Comparison of ENCODE assay signal across 12 cellular contexts in the genomic region with DNA sequence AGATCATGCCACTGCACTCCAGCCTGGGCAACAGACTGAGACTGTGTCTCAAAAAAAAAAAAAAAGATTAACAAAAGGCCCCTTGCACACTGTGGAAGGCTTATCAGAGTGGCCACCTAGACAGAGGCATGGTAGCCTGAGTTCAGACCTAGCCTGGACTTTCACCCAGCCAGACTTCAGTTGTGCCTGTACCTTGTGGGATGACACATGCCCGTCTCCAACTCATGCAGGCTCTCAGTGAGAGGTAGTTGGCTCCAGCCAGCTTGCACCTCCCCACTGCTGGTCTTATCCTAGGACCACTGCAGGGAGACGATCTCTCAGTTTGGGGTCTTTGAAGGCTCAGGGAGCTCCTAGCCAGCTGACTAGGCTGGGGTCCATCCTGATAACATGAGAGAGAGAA. TPM values are rescaled to one million over a fixed set of nuclear protein-coding genes. Genes with fewer than 3 reads are reported as not detected.
A peak's percentile ranks its signal among the peaks of the same experiment; 100 is the strongest.
DNase-seq lines count a peak whose midpoint lies in the region; ATAC-seq and TF ChIP-seq lines count a peak whose summit lies in the region.
"Had no signal": no experiment of that assay in that cellular context is flagged by ENCODE, and none has a peak within 500 bp of the region (broad histone marks: within the 10 kb centered on the region; RNA-seq: fewer than 3 reads in every experiment).

No MANE protein-coding gene starts in this region.

- ATAC-seq in HG03520 (IDR thresholded peaks at IDR 0.05; ENCODE audit: unreplicated experiment): no peak
- no peak for ATAC-seq in GM19395 (IDR thresholded peaks at IDR 0.05; ENCODE audit: unreplicated experiment)
- ATAC-seq: foreskin keratinocyte had no signal

- in situ Hi-C loops in mammary epithelial cell (cut with MboI; ENCODE audit: low sequenced_read_pairs in 2 of 2): no loop called here

- H3K4me1 Mint-ChIP-seq in chondrocyte (ENCODE audit: low read depth): peaks cover 46% of the 10 kb centered on the region
- peaks cover 47% of the 10 kb centered on the region for H3K4me1 Mint-ChIP-seq in neural progenitor cell

- H3K27ac Mint-ChIP-seq in chondrocyte (ENCODE audit: unreplicated experiment) (no peak overlapping the region), neural progenitor cell (no peak overlapping the region)

- peaks cover 36% of the 10 kb centered on the region for H3F3A ChIP-seq in neural progenitor cell (ENCODE audit: low read depth)

- H3K4me2 ChIP-seq in BLaER1 treated with 17β-estradiol and CSF1 and Interleukin-3, amounts not matched to agents 10 nM and 100 nM: peak overlapping the region; percentile 92 to 100 (median 97)
- H3K4me2 ChIP-seq in neural progenitor cell (no peak overlapping the region), mammary epithelial cell (ENCODE audit: insufficient read depth, low read depth, low read length) (no peak overlapping the region)

- CTCF ChIA-PET in mammary epithelial cell (lab: Charles Lee; ENCODE audit: low non-redundant PET): no interaction called here

- peak overlapping the region; percentile 20 to 76 (median 48); a peak in 14 of 22 replicates for H3K9ac ChIP-seq in BLaER1 treated with 17β-estradiol and CSF1 and Interleukin-3, amounts not matched to agents 10 nM and 100 nM
- H3K9ac ChIP-seq in neural progenitor cell: no peak overlapping the region
- no peak overlapping the region for H3K9ac ChIP-seq in mammary epithelial cell (ENCODE audit: insufficient read depth, low read length)

- intact Hi-C loops in left ventricle myocardium inferior (cut with micrococcal nuclease): no loop called here
- intact Hi-C loops in mammary epithelial cell (cut with micrococcal nuclease): no loop called here

- no peaks in the 10 kb centered on the region for H3K27me3 ChIP-seq in BLaER1 treated with 17β-estradiol and CSF1 and Interleukin-3, amounts not matched to agents 10 nM and 100 nM
- no peaks in the 10 kb centered on the region for H3K27me3 ChIP-seq in neural progenitor cell
- no peaks in the 10 kb centered on the region for H3K27me3 ChIP-seq in left ventricle myocardium inferior (ENCODE audit: low read depth)
- no peaks in the 10 kb centered on the region for H3K27me3 ChIP-seq in mammary epithelial cell (ENCODE audit: insufficient read depth, low read length)
- H3K27me3 ChIP-seq: foreskin keratinocyte, vagina had no signal

- no peaks in the 10 kb centered on the region for H3K9me3 Mint-ChIP-seq in chondrocyte (ENCODE audit: low read depth)
- no peaks in the 10 kb centered on the region for H3K9me3 Mint-ChIP-seq in neural progenitor cell

- H3K27me3 Mint-ChIP-seq in chondrocyte (ENCODE audit: low read depth): no peaks in the 10 kb centered on the region
- H3K27me3 Mint-ChIP-seq in neural progenitor cell (ENCODE audit: insufficient read depth, low read depth): no peaks in the 10 kb centered on the region

- peaks cover 75 to 94% (median 83%) of the 10 kb centered on the region in 10 experiments for H3K4me1 ChIP-seq in BLaER1 treated with 17β-estradiol and CSF1 and Interleukin-3, amounts not matched to agents 10 nM and 100 nM
- H3K4me1 ChIP-seq in neural progenitor cell (peaks cover 37% of the 10 kb centered on the region), left ventricle myocardium inferior (peaks cover 68% of the 10 kb centered on the region), mammary epithelial cell (ENCODE audit: insufficient read depth, low read length) (peaks cover 34% of the 10 kb centered on the region)

- H4K20me1 ChIP-seq in BLaER1 treated with 17β-estradiol and CSF1 and Interleukin-3, amounts not matched to agents 10 nM and 100 nM: peaks cover 69 to 100% (median 100%) of the 10 kb centered on the region in 11 experiments
- H4K20me1 ChIP-seq in neural progenitor cell (ENCODE audit: low read depth): peaks cover 95% of the 10 kb centered on the region
- H4K20me1 ChIP-seq in mammary epithelial cell (ENCODE audit: insufficient read depth, low read length): no peaks in the 10 kb centered on the region

- no TSS peak for BruUV-seq in mammary epithelial cell (replicated peaks; lab: Mats Ljungman, UMichigan)

- no peak for TF ChIP-seq CTCF in chondrocyte (IDR thresholded peaks at IDR 0.05)
- TF ChIP-seq CTCF in neural progenitor cell (IDR thresholded peaks at IDR 0.05): no peak
- TF ChIP-seq CTCF in left ventricle myocardium inferior (IDR thresholded peaks at IDR 0.05; ENCODE audit: borderline replicate concordance): no peak
- TF ChIP-seq CTCF in mammary epithelial cell (conservative IDR thresholded peaks at IDR 0.05 in 1 of 2, IDR thresholded peaks at IDR 0.05 in 1 of 2; ENCODE audit: extremely low read depth in 1 of 2, insufficient read depth in 1 of 2, low read depth in 1 of 2, low read length in 2 of 2): no peak

- 0 out of 20 replicates have a peak overlapping the region, but pooled peaks of 1 of the 10 experiments have one; percentile 2 for H3K4me3 ChIP-seq in BLaER1 treated with 17β-estradiol and CSF1 and Interleukin-3, amounts not matched to agents 10 nM and 100 nM
- H3K4me3 ChIP-seq in neural progenitor cell (no peak overlapping the region), left ventricle myocardium inferior (no peak overlapping the region), mammary epithelial cell (replicated peaks in 1 of 3; ENCODE audit: insufficient read depth in 1 of 3, low read depth in 2 of 3, low read length in 3 of 3) (no peak overlapping the region)
- H3K4me3 ChIP-seq: coronary artery, vagina had no signal

- H2AFZ ChIP-seq in neural progenitor cell (replicated peaks) (no peak overlapping the region), mammary epithelial cell (ENCODE audit: low read depth, low read length) (no peak overlapping the region)

- peak; percentile 26 for DNase-seq in chondrocyte (ENCODE audit: low spot score)
- no peak for DNase-seq in neural progenitor cell (ENCODE audit: low spot score)
- DNase-seq in left ventricle myocardium inferior: no peak
- DNase-seq in mammary epithelial cell: no peak
- DNase-seq: activated effector memory CD4-positive, alpha-beta T cell treated with Interleukin-2 at 50 U/mL for 16 hours; foreskin keratinocyte had no signal

- 96% methylated on average over 2 of the region's 2 CpGs for WGBS in mammary epithelial cell (ENCODE audit: low coverage, missing lambda C conversion rate)

- peaks cover 10 to 34% (median 19%) of the 10 kb centered on the region in 11 experiments for H3K36me3 ChIP-seq in BLaER1 treated with 17β-estradiol and CSF1 and Interleukin-3, amounts not matched to agents 10 nM and 100 nM
- H3K36me3 ChIP-seq in KOPT-K1 (ENCODE audit: insufficient read depth, low read length) (peaks cover 13% of the 10 kb centered on the region), neural progenitor cell (no peaks in the 10 kb centered on the region), left ventricle myocardium inferior (peaks cover 3% of the 10 kb centered on the region), mammary epithelial cell (ENCODE audit: insufficient read depth, low read length) (no peaks in the 10 kb centered on the region)
- H3K36me3 ChIP-seq: vagina had no signal

- H3K79me2 ChIP-seq in neural progenitor cell (ENCODE audit: low read depth) (peaks cover 98% of the 10 kb centered on the region), mammary epithelial cell (ENCODE audit: insufficient read depth, low read length) (peaks cover 97% of the 10 kb centered on the region)

- H3K36me3 Mint-ChIP-seq in chondrocyte (ENCODE audit: low read depth): no peaks in the 10 kb centered on the region
- H3K36me3 Mint-ChIP-seq in neural progenitor cell: peaks cover 5% of the 10 kb centered on the region

- H3K9me3 ChIP-seq in BLaER1 treated with 17β-estradiol and CSF1 and Interleukin-3, amounts not matched to agents 10 nM and 100 nM (replicated peaks in 1 of 11): no peaks in the 10 kb centered on the region
- H3K9me3 ChIP-seq in KOPT-K1 (ENCODE audit: insufficient read depth, low read length, poor library complexity, severe bottlenecking) (no peaks in the 10 kb centered on the region), neural progenitor cell (ENCODE audit: low read depth) (no peaks in the 10 kb centered on the region), left ventricle myocardium inferior (replicated peaks) (no peaks in the 10 kb centered on the region), mammary epithelial cell (replicated peaks; ENCODE audit: insufficient read depth, low read length) (no peaks in the 10 kb centered on the region)
- H3K9me3 ChIP-seq: vagina had no signal

- H3K4me3 Mint-ChIP-seq in chondrocyte (ENCODE audit: unreplicated experiment): no peak overlapping the region
- H3K4me3 Mint-ChIP-seq in neural progenitor cell: no peak overlapping the region

- dilution Hi-C loops in mammary epithelial cell (cut with HindIII; ENCODE audit: low sequenced_read_pairs): loop anchor here (5.0 to 10.0 kb wide), 6 partner anchors 35 to 423 kb away; partner anchors contain the start of genes ARMC6, ATP13A1 and SUGP2

- H3K27ac ChIP-seq in BLaER1 treated with 17β-estradiol and CSF1 and Interleukin-3, amounts not matched to agents 10 nM and 100 nM: peak overlapping the region; percentile 69 to 91 (median 85); a peak in 21 of 22 replicates
- peak overlapping the region; percentile 82 for H3K27ac ChIP-seq in KOPT-K1 (ENCODE audit: low read depth, low read length, poor library complexity, severe bottlenecking)
- peak overlapping the region; percentile 6 for H3K27ac ChIP-seq in neural progenitor cell
- H3K27ac ChIP-seq in left ventricle myocardium inferior (replicated peaks): no peak overlapping the region
- no peak overlapping the region for H3K27ac ChIP-seq in mammary epithelial cell (ENCODE audit: insufficient read depth, low read depth, low read length)
- H3K27ac ChIP-seq: foreskin keratinocyte, vagina had no signal

RNA-seq across cellular contexts. Expression of gene GATAD2A, which starts 52.2 kb away (rescaled TPM):
- total RNA-seq in chondrocyte (68.9 to 83.7 TPM (median 82.6 TPM) in 3 replicates), neural progenitor cell (ENCODE audit: low replicate concordance) (37.9 and 49.8 TPM in 2 replicates), left ventricle myocardium inferior (24.1 TPM), mammary epithelial cell (100 to 1,000 TPM in 1 of 2 donors, 10 to 100 TPM in 1; 67.5 to 109 TPM)
- 49.6 TPM for polyA plus RNA-seq in mammary epithelial cell
- polyA minus RNA-seq in mammary epithelial cell: 14.5 TPM

RNA-seq across cellular contexts. Expression of gene TSSK6, which starts 57.7 kb away (rescaled TPM):
- total RNA-seq in chondrocyte (1.3 to 1.8 TPM (median 1.4 TPM) in 3 replicates), neural progenitor cell (ENCODE audit: low replicate concordance) (4.6 and 7.0 TPM in 2 replicates), left ventricle myocardium inferior (0.77 TPM), mammary epithelial cell (1 to 10 TPM; 2.7 to 2.8 TPM)
- 0.88 TPM for polyA plus RNA-seq in mammary epithelial cell
- polyA minus RNA-seq in mammary epithelial cell: not detected

RNA-seq across cellular contexts. Expression of gene NDUFA13, which starts 58.3 kb away (rescaled TPM):
- total RNA-seq in chondrocyte (313 to 316 TPM (median 313 TPM) in 3 replicates), neural progenitor cell (ENCODE audit: low replicate concordance) (78.6 and 108 TPM in 2 replicates), left ventricle myocardium inferior (1,029 TPM), mammary epithelial cell (100 to 1,000 TPM; 136 to 221 TPM)
- polyA plus RNA-seq in mammary epithelial cell: 444 TPM
- polyA minus RNA-seq in mammary epithelial cell: 141 TPM

Comparison
In these comparisons a context has a peak if more than half of its experiments do, and no peak if none do; other contexts are left out.
1. H3K27ac ChIP-seq: peak in BLaER1 treated with 17β-estradiol and CSF1 and Interleukin-3, amounts not matched to agents 10 nM and 100 nM (11 of 11), KOPT-K1 (single experiment) and neural progenitor cell (single experiment); none in left ventricle myocardium inferior (single experiment) and mammary epithelial cell (single experiment).
2. H3K4me2 ChIP-seq: peak in BLaER1 treated with 17β-estradiol and CSF1 and Interleukin-3, amounts not matched to agents 10 nM and 100 nM (11 of 11); none in neural progenitor cell (single experiment) and mammary epithelial cell (single experiment).
3. H3K9ac ChIP-seq: peak in BLaER1 treated with 17β-estradiol and CSF1 and Interleukin-3, amounts not matched to agents 10 nM and 100 nM (11 of 11); none in neural progenitor cell (single experiment) and mammary epithelial cell (single experiment).